8 cellular contexts compared by ENCODE assay signal in genomic region chr22:38243007-38243775, GRCh38. TPM values are rescaled to one million over a fixed set of nuclear protein-coding genes. Genes with fewer than 3 reads are reported as not detected.
A peak's percentile ranks its signal among the peaks of the same experiment; 100 is the strongest.
DNase-seq lines count a peak whose midpoint lies in the region; ATAC-seq and TF ChIP-seq lines count a peak whose summit lies in the region.

No MANE protein-coding gene starts in this region.

- H3K27me3 ChIP-seq in mesenchymal stem cell (ENCODE audit: control insufficient read depth in 1 of 2, insufficient read depth in 1 of 2, low read length in 2 of 2) = no peaks in the 10 kb centered on the region

- H3K79me1 ChIP-seq in mesenchymal stem cell (replicated peaks; ENCODE audit: low read length, poor library complexity, severe bottlenecking) = peaks cover 38% of the 10 kb centered on the region

- H3K9ac ChIP-seq in mesenchymal stem cell (ENCODE audit: low read length) = no peak overlapping the region

- H3K14ac ChIP-seq in mesenchymal stem cell (ENCODE audit: low read length in 2 of 2) = no peak overlapping the region

- no peak overlapping the region for H2BK15ac ChIP-seq in mesenchymal stem cell (ENCODE audit: low read depth, poor library complexity, severe bottlenecking)

- DNase-seq in A172 (ENCODE audit: low spot score) (peak; percentile 35), NCI-H2081 (lab: John Stamatoyannopoulos, UW) (peak; percentile 87 to 95), cardiac fibroblast (ENCODE audit: low read depth in 2 of 2) (peak; percentile 55 to 83), mesenchymal stem cell (peak; percentile 92), HCEC 1CT (no peak), omental fat pad (ENCODE audit: low spot score) (no peak), islet precursor cell (no peak), NOMO-1 (lab: John Stamatoyannopoulos, UW; ENCODE audit: unreplicated experiment in 2 of 2) (no peak)

- peaks cover 37% of the 10 kb centered on the region for H3K4me1 ChIP-seq in mesenchymal stem cell (ENCODE audit: control insufficient read depth, insufficient read depth, low read depth, low read length)

- H3K4ac ChIP-seq in mesenchymal stem cell (ENCODE audit: low read depth in 1 of 2, low read length in 2 of 2) = peak overlapping the region in 1 of 2 experiments; percentile 3

- no peak overlapping the region for H2BK12ac ChIP-seq in mesenchymal stem cell (ENCODE audit: low read length in 2 of 2)

- H4K8ac ChIP-seq in mesenchymal stem cell (ENCODE audit: low read length) = no peak overlapping the region

- H2AFZ ChIP-seq in mesenchymal stem cell (ENCODE audit: low read depth, low read length) = no peak overlapping the region

- H3K9me3 ChIP-seq in mesenchymal stem cell (ENCODE audit: control insufficient read depth, low read length) = no peaks in the 10 kb centered on the region

- TF ChIP-seq CTCF in cardiac fibroblast (IDR thresholded peaks at IDR 0.05; ENCODE audit: low read depth, low read length) = no peak
- no peak for TF ChIP-seq CTCF in omental fat pad (IDR thresholded peaks at IDR 0.05)

- H3K4me2 ChIP-seq in mesenchymal stem cell (ENCODE audit: low read length, poor library complexity, severe bottlenecking) = no peak overlapping the region

- peak overlapping the region; percentile 29 for H2BK120ac ChIP-seq in mesenchymal stem cell (ENCODE audit: low read depth, low read length)

- no peak overlapping the region for H3K23ac ChIP-seq in mesenchymal stem cell (ENCODE audit: low read length in 2 of 2)

- peaks cover 44 to 49% of the 10 kb centered on the region in 2 experiments for H3K36me3 ChIP-seq in mesenchymal stem cell (ENCODE audit: control insufficient read depth in 1 of 2, insufficient read depth in 2 of 2, low read depth in 1 of 2, low read length in 2 of 2)

- no peak overlapping the region for H2AK5ac ChIP-seq in mesenchymal stem cell (ENCODE audit: low read length, severe bottlenecking)

- H3K4me3 ChIP-seq in cardiac fibroblast (replicated peaks in 1 of 2; ENCODE audit: low read depth in 2 of 2, low read length in 2 of 2) (no peak overlapping the region), mesenchymal stem cell (ENCODE audit: insufficient read depth in 1 of 2, low read depth in 1 of 2, low read length in 2 of 2) (no peak overlapping the region)

- H3K18ac ChIP-seq in mesenchymal stem cell (ENCODE audit: low read depth in 1 of 2, low read length in 2 of 2) = peak overlapping the region; percentile 6 to 73

- no peak for ATAC-seq in omental fat pad (ENCODE audit: low FRiP score)

- H2BK5ac ChIP-seq in mesenchymal stem cell (ENCODE audit: low read depth, low read length, poor library complexity, severe bottlenecking) = no peak overlapping the region

- 62% methylated on average over 20 of the region's 20 CpGs for WGBS in mesenchymal stem cell

- peak overlapping the region; percentile 67 for H4K91ac ChIP-seq in mesenchymal stem cell (ENCODE audit: low read length)

- H3K27ac ChIP-seq in mesenchymal stem cell (ENCODE audit: low read length, poor library complexity, severe bottlenecking) = no peak overlapping the region

RNA-seq across cellular contexts. Expression of gene TMEM184B, which starts 29.6 kb away (rescaled TPM):
- total RNA-seq in A172 (2014; rRNA removed; shearing (Covaris generic)) = 21.5 and 33.8 TPM in 2 replicates
- polyA plus RNA-seq in mesenchymal stem cell (2013, experiment 1 of 2) = 71.3 TPM
- 71.6 TPM for polyA plus RNA-seq in mesenchymal stem cell (2013, experiment 2 of 2)
- 10 to 100 TPM; 41.2 to 86.4 (median 48.6) TPM for total RNA-seq in omental fat pad

RNA-seq across cellular contexts. Expression of gene MAFF, which starts 41.4 kb away (rescaled TPM):
- 4.7 and 9.9 TPM in 2 replicates for total RNA-seq in A172 (2014; rRNA removed; shearing (Covaris generic))
- polyA plus RNA-seq in mesenchymal stem cell (2013, experiment 1 of 2) = 9.1 TPM
- 8.8 TPM for polyA plus RNA-seq in mesenchymal stem cell (2013, experiment 2 of 2)
- total RNA-seq in omental fat pad = 100 to 1,000 TPM in 3 of 4 donors, 10 to 100 TPM in 1; 73.9 to 334 (median 202) TPM

Comparison
In these comparisons a context has a peak if more than half of its experiments do, and no peak if none do; other contexts are left out.
1. DNase-seq: peak in A172 (single experiment), NCI-H2081 (2 of 2), cardiac fibroblast (2 of 2) and mesenchymal stem cell (single experiment); none in HCEC 1CT (single experiment), omental fat pad (single experiment), islet precursor cell (single experiment) and NOMO-1 (0 of 2).